1 cellular context compared by ENCODE assay signal in the genomic region with DNA sequence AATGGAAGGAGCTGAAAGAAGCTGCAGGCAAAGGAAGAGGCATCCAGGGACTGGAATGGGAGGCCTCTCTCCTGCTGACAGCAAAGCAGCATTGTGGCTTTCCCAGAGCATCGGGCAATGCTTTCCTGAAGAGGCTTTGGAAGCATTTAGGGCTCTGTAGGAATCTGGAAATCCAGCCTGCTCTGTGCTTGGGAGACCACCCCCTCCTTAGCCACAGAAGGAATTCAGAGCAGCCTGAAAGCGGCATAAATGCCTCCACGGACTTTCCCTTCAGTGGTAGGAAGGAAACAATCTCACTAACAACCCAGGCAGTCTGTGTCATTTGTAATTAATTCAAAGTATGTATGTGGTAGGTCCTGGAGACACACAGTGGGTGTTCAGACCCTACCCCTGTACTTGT.
TF ChIP-seq lines count a peak whose summit lies in the region.

No MANE protein-coding gene starts in this region.

TF ChIP-seq in GM23338, 12 proteins besides CTCF, POLR2A, EP300 and RAD21 (continued from another document):
- TF ChIP-seq, protein P1, sequence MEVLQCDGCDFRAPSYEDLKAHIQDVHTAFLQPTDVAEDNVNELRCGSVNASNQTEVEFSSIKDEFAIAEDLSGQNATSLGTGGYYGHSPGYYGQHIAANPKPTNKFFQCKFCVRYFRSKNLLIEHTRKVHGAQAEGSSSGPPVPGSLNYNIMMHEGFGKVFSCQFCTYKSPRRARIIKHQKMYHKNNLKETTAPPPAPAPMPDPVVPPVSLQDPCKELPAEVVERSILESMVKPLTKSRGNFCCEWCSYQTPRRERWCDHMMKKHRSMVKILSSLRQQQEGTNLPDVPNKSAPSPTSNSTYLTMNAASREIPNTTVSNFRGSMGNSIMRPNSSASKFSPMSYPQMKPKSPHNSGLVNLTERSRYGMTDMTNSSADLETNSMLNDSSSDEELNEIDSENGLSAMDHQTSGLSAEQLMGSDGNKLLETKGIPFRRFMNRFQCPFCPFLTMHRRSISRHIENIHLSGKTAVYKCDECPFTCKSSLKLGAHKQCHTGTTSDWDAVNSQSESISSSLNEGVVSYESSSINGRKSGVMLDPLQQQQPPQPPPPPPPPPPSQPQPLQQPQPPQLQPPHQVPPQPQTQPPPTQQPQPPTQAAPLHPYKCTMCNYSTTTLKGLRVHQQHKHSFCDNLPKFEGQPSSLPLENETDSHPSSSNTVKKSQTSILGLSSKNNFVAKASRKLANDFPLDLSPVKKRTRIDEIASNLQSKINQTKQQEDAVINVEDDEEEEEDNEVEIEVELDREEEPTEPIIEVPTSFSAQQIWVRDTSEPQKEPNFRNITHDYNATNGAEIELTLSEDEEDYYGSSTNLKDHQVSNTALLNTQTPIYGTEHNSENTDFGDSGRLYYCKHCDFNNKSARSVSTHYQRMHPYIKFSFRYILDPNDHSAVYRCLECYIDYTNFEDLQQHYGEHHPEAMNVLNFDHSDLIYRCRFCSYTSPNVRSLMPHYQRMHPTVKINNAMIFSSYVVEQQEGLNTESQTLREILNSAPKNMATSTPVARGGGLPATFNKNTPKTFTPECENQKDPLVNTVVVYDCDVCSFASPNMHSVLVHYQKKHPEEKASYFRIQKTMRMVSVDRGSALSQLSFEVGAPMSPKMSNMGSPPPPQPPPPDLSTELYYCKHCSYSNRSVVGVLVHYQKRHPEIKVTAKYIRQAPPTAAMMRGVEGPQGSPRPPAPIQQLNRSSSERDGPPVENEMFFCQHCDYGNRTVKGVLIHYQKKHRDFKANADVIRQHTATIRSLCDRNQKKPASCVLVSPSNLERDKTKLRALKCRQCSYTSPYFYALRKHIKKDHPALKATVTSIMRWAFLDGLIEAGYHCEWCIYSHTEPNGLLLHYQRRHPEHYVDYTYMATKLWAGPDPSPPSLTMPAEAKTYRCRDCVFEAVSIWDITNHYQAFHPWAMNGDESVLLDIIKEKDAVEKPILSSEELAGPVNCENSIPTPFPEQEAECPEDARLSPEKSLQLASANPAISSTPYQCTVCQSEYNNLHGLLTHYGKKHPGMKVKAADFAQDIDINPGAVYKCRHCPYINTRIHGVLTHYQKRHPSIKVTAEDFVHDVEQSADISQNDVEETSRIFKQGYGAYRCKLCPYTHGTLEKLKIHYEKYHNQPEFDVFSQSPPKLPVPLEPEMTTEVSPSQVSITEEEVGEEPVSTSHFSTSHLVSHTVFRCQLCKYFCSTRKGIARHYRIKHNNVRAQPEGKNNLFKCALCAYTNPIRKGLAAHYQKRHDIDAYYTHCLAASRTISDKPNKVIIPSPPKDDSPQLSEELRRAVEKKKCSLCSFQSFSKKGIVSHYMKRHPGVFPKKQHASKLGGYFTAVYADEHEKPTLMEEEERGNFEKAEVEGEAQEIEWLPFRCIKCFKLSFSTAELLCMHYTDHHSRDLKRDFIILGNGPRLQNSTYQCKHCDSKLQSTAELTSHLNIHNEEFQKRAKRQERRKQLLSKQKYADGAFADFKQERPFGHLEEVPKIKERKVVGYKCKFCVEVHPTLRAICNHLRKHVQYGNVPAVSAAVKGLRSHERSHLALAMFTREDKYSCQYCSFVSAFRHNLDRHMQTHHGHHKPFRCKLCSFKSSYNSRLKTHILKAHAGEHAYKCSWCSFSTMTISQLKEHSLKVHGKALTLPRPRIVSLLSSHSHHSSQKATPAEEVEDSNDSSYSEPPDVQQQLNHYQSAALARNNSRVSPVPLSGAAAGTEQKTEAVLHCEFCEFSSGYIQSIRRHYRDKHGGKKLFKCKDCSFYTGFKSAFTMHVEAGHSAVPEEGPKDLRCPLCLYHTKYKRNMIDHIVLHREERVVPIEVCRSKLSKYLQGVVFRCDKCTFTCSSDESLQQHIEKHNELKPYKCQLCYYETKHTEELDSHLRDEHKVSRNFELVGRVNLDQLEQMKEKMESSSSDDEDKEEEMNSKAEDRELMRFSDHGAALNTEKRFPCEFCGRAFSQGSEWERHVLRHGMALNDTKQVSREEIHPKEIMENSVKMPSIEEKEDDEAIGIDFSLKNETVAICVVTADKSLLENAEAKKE (CRISPR knock-in tag; IDR thresholded peaks at IDR 0.05): no peak
- TF ChIP-seq, protein P2, sequence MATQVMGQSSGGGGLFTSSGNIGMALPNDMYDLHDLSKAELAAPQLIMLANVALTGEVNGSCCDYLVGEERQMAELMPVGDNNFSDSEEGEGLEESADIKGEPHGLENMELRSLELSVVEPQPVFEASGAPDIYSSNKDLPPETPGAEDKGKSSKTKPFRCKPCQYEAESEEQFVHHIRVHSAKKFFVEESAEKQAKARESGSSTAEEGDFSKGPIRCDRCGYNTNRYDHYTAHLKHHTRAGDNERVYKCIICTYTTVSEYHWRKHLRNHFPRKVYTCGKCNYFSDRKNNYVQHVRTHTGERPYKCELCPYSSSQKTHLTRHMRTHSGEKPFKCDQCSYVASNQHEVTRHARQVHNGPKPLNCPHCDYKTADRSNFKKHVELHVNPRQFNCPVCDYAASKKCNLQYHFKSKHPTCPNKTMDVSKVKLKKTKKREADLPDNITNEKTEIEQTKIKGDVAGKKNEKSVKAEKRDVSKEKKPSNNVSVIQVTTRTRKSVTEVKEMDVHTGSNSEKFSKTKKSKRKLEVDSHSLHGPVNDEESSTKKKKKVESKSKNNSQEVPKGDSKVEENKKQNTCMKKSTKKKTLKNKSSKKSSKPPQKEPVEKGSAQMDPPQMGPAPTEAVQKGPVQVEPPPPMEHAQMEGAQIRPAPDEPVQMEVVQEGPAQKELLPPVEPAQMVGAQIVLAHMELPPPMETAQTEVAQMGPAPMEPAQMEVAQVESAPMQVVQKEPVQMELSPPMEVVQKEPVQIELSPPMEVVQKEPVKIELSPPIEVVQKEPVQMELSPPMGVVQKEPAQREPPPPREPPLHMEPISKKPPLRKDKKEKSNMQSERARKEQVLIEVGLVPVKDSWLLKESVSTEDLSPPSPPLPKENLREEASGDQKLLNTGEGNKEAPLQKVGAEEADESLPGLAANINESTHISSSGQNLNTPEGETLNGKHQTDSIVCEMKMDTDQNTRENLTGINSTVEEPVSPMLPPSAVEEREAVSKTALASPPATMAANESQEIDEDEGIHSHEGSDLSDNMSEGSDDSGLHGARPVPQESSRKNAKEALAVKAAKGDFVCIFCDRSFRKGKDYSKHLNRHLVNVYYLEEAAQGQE (IDR thresholded peaks at IDR 0.05; ENCODE audit: unreplicated experiment): no peak
- no peak for TF ChIP-seq POLR2AphosphoS5 (IDR thresholded peaks at IDR 0.05; ENCODE audit: low read depth)
